Comparison of ENCODE assay signal across 1 cellular context in the genomic region with DNA sequence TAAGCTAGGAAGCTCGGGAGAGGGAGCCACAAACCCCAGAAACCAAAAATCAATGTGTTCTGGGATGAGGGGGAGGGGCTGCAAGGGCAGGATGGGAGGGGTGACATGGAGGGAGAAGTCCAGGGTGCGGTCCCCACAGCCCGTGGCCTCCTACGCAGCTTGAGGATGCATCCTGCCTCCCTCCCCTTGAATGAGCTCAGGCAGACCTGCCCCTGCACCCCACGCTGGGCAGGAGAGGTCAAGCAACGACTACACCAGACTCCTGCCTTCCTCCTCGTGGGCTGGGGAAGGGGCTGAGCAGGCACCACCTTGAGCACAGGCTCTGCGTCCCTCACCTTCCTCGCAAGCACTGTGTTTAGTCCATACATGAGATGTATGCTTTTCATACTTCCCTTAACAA.
TF ChIP-seq lines count a peak whose summit lies in the region.

No MANE protein-coding gene starts in this region.

TF ChIP-seq in H1, 55 proteins besides CTCF, POLR2A, EP300 and RAD21:
- TF ChIP-seq SIN3A (conservative IDR thresholded peaks at IDR 0.05 in 1 of 2, IDR thresholded peaks at IDR 0.05 in 1 of 2; ENCODE audit: low read depth in 1 of 2, low read length in 2 of 2): no peak
- no peak for TF ChIP-seq BCL11A (IDR thresholded peaks at IDR 0.05; ENCODE audit: low read depth in 2 of 2, low read length in 2 of 2)
- TF ChIP-seq CBX5 (IDR thresholded peaks at IDR 0.05; ENCODE audit: low read depth, low read length): no peak
- no peak for TF ChIP-seq SAP30 (IDR thresholded peaks at IDR 0.05; ENCODE audit: insufficient read depth, insufficient replicate concordance, low read length)
- TF ChIP-seq SP4 (IDR thresholded peaks at IDR 0.05; ENCODE audit: low read length): no peak
- TF ChIP-seq GABPA (IDR thresholded peaks at IDR 0.05; ENCODE audit: borderline replicate concordance, insufficient read depth, low read length): no peak
- TF ChIP-seq SUZ12 (IDR thresholded peaks at IDR 0.05; ENCODE audit: low read length): no peak
- TF ChIP-seq NRF1 (IDR thresholded peaks at IDR 0.05; ENCODE audit: low read depth, low read length): no peak
- TF ChIP-seq, protein P1, sequence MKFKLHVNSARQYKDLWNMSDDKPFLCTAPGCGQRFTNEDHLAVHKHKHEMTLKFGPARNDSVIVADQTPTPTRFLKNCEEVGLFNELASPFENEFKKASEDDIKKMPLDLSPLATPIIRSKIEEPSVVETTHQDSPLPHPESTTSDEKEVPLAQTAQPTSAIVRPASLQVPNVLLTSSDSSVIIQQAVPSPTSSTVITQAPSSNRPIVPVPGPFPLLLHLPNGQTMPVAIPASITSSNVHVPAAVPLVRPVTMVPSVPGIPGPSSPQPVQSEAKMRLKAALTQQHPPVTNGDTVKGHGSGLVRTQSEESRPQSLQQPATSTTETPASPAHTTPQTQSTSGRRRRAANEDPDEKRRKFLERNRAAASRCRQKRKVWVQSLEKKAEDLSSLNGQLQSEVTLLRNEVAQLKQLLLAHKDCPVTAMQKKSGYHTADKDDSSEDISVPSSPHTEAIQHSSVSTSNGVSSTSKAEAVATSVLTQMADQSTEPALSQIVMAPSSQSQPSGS (IDR thresholded peaks at IDR 0.05; ENCODE audit: low read length): no peak
- TF ChIP-seq ASH2L (IDR thresholded peaks at IDR 0.05; ENCODE audit: low read length): no peak
- TF ChIP-seq TEAD4 (IDR thresholded peaks at IDR 0.05; ENCODE audit: low read depth, low read length): no peak
- TF ChIP-seq YY1 (IDR thresholded peaks at IDR 0.05; ENCODE audit: low read depth, low read length): no peak
- TF ChIP-seq E2F6 (IDR thresholded peaks at IDR 0.05): no peak
